In the genomic region with DNA sequence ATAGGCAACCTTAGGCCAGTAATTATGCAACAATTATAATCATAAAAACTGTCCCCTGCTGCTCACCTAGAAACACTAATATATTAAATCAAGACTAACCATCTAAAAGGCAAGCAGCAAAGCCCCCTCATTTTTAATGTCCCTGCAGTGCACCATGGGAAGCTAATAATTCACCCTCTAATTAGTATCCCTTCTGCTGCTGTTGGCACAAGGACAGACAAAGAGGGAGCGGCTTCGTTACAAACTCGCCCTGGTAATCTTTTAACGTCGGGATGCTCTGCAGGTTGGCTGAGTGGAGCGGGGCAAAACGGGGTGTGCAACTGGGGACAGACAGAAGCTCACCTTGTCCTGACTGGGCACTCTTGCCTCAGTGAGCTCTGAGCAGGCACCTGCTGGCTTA, we compare ENCODE assay signal across 21 cellular contexts.
"Had no signal": no experiment of that assay in that cellular context is flagged by ENCODE, and none has a peak within 500 bp of the region (broad histone marks: within the 10 kb centered on the region; RNA-seq: fewer than 3 reads in every experiment).

No MANE protein-coding gene starts in this region.

- H3K4me1 Mint-ChIP-seq: activated naive CD8-positive, alpha-beta T cell treated with anti-CD3 and anti-CD28 coated beads for 36 hours; central memory CD8-positive, alpha-beta T cell; memory B cell; nephron; stimulated activated effector memory CD8-positive, alpha-beta T cell treated with anti-CD3 and anti-CD28 coated beads, Interleukin-12 subunit alpha, Interleukin-12 subunit beta, amount 100 ng/mL, for 72 hours; stimulated activated naive CD8-positive, alpha-beta T cell treated with anti-CD3 and anti-CD28 coated beads, Interleukin-15, amount 100 ng/mL, for 72 hours had no signal

- H3K9me3 Mint-ChIP-seq: activated naive CD8-positive, alpha-beta T cell treated with anti-CD3 and anti-CD28 coated beads for 36 hours; nephron had no signal

- H3K36me3 ChIP-seq: breast epithelium, heart left ventricle, tibial artery had no signal

- H3K36me3 Mint-ChIP-seq: activated naive CD8-positive, alpha-beta T cell treated with anti-CD3 and anti-CD28 coated beads for 36 hours; memory B cell; stimulated activated effector memory CD8-positive, alpha-beta T cell treated with anti-CD3 and anti-CD28 coated beads, Interleukin-12 subunit alpha, Interleukin-12 subunit beta, amount 100 ng/mL, for 72 hours had no signal

- H3K27ac ChIP-seq: breast epithelium, coronary artery, heart left ventricle, tibial artery had no signal

- H3K9me3 ChIP-seq: breast epithelium, heart left ventricle, tibial artery had no signal

- H3K4me3 Mint-ChIP-seq: activated naive CD8-positive, alpha-beta T cell treated with anti-CD3 and anti-CD28 coated beads for 36 hours; activated T-cell treated with anti-CD3 and anti-CD28 coated beads, Interleukin-2, amount 50 U/mL, for 24 hours; central memory CD8-positive, alpha-beta T cell; memory B cell; nephron; stimulated activated effector memory CD8-positive, alpha-beta T cell treated with anti-CD3 and anti-CD28 coated beads, Interleukin-12 subunit alpha, Interleukin-12 subunit beta, amount 100 ng/mL, for 72 hours; stimulated activated naive CD8-positive, alpha-beta T cell treated with anti-CD3 and anti-CD28 coated beads, Interleukin-15, amount 100 ng/mL, for 72 hours had no signal

- H3K27me3 ChIP-seq: tibial artery had no signal

- ATAC-seq: heart left ventricle; left colon; sciatic nerve; stimulated activated effector memory CD8-positive, alpha-beta T cell treated with anti-CD3 and anti-CD28 coated beads, Interleukin-12 subunit alpha, Interleukin-12 subunit beta, amount 100 ng/mL, for 72 hours; stimulated activated naive CD8-positive, alpha-beta T cell treated with anti-CD3 and anti-CD28 coated beads, Interleukin-15, amount 100 ng/mL, for 72 hours had no signal

- H3K27ac Mint-ChIP-seq: activated naive CD8-positive, alpha-beta T cell treated with anti-CD3 and anti-CD28 coated beads for 36 hours; activated T-cell treated with anti-CD3 and anti-CD28 coated beads, Interleukin-2, amount 50 U/mL, for 24 hours; memory B cell; nephron; stimulated activated effector memory CD8-positive, alpha-beta T cell treated with anti-CD3 and anti-CD28 coated beads, Interleukin-12 subunit alpha, Interleukin-12 subunit beta, amount 100 ng/mL, for 72 hours; stimulated activated naive CD8-positive, alpha-beta T cell treated with anti-CD3 and anti-CD28 coated beads, Interleukin-15, amount 100 ng/mL, for 72 hours had no signal

- DNase-seq: activated CD4-positive, alpha-beta T cell treated with anti-CD3 and anti-CD28 coated beads for 1 hour; activated CD4-positive, alpha-beta T cell treated with anti-CD3 and anti-CD28 coated beads, Interleukin-2, amount 50 U/mL, for 4 hours; activated CD8-positive, alpha-beta memory T cell treated with anti-CD3 and anti-CD28 coated beads for 24 hours; activated CD8-positive, alpha-beta memory T cell treated with anti-CD3 and anti-CD28 coated beads, Interleukin-2, amount 50 U/mL, for 4 hours; activated naive CD4-positive, alpha-beta T cell treated with Interleukin-2 at 50 U/mL for 16 hours; activated naive CD8-positive, alpha-beta T cell treated with anti-CD3 and anti-CD28 coated beads for 36 hours; activated T-cell treated with anti-CD3 and anti-CD28 coated beads, Interleukin-2, amount 50 U/mL, for 24 hours; heart left ventricle; left colon; posterior cingulate gyrus; small intestine; stimulated activated CD4-positive, alpha-beta T cell treated with anti-CD3 and anti-CD28 coated beads, Interleukin-2, amount 100 ng/mL, for 24 hours; stimulated activated naive CD8-positive, alpha-beta T cell treated with anti-CD3 and anti-CD28 coated beads, Interleukin-15, amount 100 ng/mL, for 72 hours; tibial artery had no signal

- H3K27me3 Mint-ChIP-seq: activated naive CD8-positive, alpha-beta T cell treated with anti-CD3 and anti-CD28 coated beads for 36 hours; activated T-cell treated with anti-CD3 and anti-CD28 coated beads, Interleukin-2, amount 50 U/mL, for 24 hours; central memory CD8-positive, alpha-beta T cell; stimulated activated naive CD8-positive, alpha-beta T cell treated with anti-CD3 and anti-CD28 coated beads, Interleukin-15, amount 100 ng/mL, for 72 hours had no signal

- H3K4me3 ChIP-seq: breast epithelium, coronary artery, heart left ventricle, tibial artery had no signal

- H3K4me1 ChIP-seq: breast epithelium, heart left ventricle, tibial artery had no signal
